Comparison of ENCODE assay signal across 9 cellular contexts in the genomic region with DNA sequence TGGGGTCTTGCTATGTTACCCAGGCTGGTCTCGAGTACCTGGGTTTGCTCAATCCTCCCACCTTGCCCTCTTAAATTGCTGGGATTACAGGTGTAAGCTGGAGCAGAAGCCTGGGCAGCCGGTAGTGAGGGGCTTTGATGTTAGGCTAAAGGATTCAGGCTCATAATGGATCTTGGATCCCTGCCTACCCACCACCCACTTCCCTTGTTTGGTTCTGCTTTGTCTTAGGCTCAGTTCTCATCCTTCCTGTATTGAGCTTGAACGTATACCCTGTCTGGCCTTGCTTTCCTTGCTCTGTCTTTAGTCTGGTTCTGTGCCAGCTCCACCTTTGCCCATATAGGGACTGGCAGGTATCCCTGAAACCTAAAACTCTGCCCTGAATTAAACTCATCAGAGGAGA. TPM values are rescaled to one million over a fixed set of nuclear protein-coding genes. Genes with fewer than 3 reads are reported as not detected.
A peak's percentile ranks its signal among the peaks of the same experiment; 100 is the strongest.
DNase-seq lines count a peak whose midpoint lies in the region; ATAC-seq and TF ChIP-seq lines count a peak whose summit lies in the region.
"Had no signal": no experiment of that assay in that cellular context is flagged by ENCODE, and none has a peak within 500 bp of the region (broad histone marks: within the 10 kb centered on the region; RNA-seq: fewer than 3 reads in every experiment).

No MANE protein-coding gene starts in this region.

- POLR2A ChIA-PET in Caco-2 (lab: Charles Lee) = no interaction called here
- POLR2A ChIA-PET in OCI-LY7 (lab: Charles Lee) = interaction anchor here (0.8 to 3.2 kb wide), 4 partner anchors 9 to 18 kb away, joined by 3 to 22 read pairs (median 10); no protein-coding TSS in a partner anchor
- POLR2A ChIA-PET in SK-N-SH (lab: Yijun Ruan, JAX) = interaction anchor here (1.5 to 1.6 kb wide), 2 partner anchors 30 to 179 kb away, joined by 3 to 9 read pairs; a partner anchor contains a TSS

- H3K9ac ChIP-seq in SK-N-SH = no peak overlapping the region

- TF ChIP-seq CTCF in 22Rv1 (IDR thresholded peaks at IDR 0.05) = no peak
- no peak for TF ChIP-seq CTCF in Caco-2 (IDR thresholded peaks at IDR 0.05; ENCODE audit: insufficient read depth in 1 of 2, low read depth in 1 of 2, low read length in 1 of 2, severe bottlenecking in 1 of 2, unreplicated experiment in 1 of 2)
- TF ChIP-seq CTCF in OCI-LY7 (conservative IDR thresholded peaks at IDR 0.05; ENCODE audit: low read length) = no peak
- no peak for TF ChIP-seq CTCF in SK-N-SH (IDR thresholded peaks at IDR 0.05)

- H2AFZ ChIP-seq in OCI-LY7 (ENCODE audit: low read length) = no peak overlapping the region
- no peak overlapping the region for H2AFZ ChIP-seq in SK-N-SH (ENCODE audit: low read depth)

- no peak for TF ChIP-seq RAD21 in SK-N-SH (IDR thresholded peaks at IDR 0.05; ENCODE audit: low read length)

- H3K9me3 Mint-ChIP-seq in Caco-2 (ENCODE audit: unreplicated experiment) = no peaks in the 10 kb centered on the region
- no peaks in the 10 kb centered on the region for H3K9me3 Mint-ChIP-seq in effector memory CD8-positive, alpha-beta T cell

- H3K27ac ChIP-seq in 22Rv1 (peak overlapping the region; percentile 79; the same call in 1 of the 2 replicates), OCI-LY7 (ENCODE audit: low read depth, low read length, poor library complexity, severe bottlenecking) (peak overlapping the region; percentile 76), SK-N-SH (ENCODE audit: low read depth in 2 of 2, low read length in 1 of 2) (no peak overlapping the region)

- no peak for DNase-seq in Caco-2
- DNase-seq in OCI-LY7 (ENCODE audit: low spot score) = peak; percentile 43
- no peak for DNase-seq in effector memory CD8-positive, alpha-beta T cell
- no peak for DNase-seq in HCEC 1CT
- no peak for DNase-seq in mucosa of gallbladder (ENCODE audit: low spot score)
- no peak for DNase-seq in SK-N-SH

- CTCF ChIA-PET in Caco-2 (lab: Charles Lee) = interaction anchor here (0.5 to 0.7 kb wide), 2 partner anchors 17 to 175 kb away, joined by 3 read pairs; no protein-coding TSS in a partner anchor
- CTCF ChIA-PET in OCI-LY7 (lab: Charles Lee; ENCODE audit: unreplicated experiment) = interaction anchor here (0.7 to 1.6 kb wide), 2 partner anchors 18 kb away, joined by 4 to 6 read pairs; no protein-coding TSS in a partner anchor
- CTCF ChIA-PET in SK-N-SH (lab: Yijun Ruan, JAX) = interaction anchor here (1.1 to 10.3 kb wide), 4 partner anchors 68 to 191 kb away, joined by 3 to 238 read pairs (median 5); a partner anchor contains a TSS

- H3K4me1 Mint-ChIP-seq in Caco-2 (ENCODE audit: low read depth, unreplicated experiment) = peaks cover 7% of the 10 kb centered on the region
- H3K4me1 Mint-ChIP-seq in effector memory CD8-positive, alpha-beta T cell (ENCODE audit: low read depth in 2 of 2) = peaks cover 21 to 24% of the 10 kb centered on the region in 2 donors

- WGBS in SK-N-SH (ENCODE audit: low lambda C conversion rate) = 91% methylated on average over 3 of the region's 3 CpGs

- H3F3A ChIP-seq in SK-N-SH (replicated peaks; ENCODE audit: insufficient read depth) = no peaks in the 10 kb centered on the region

- H3K79me2 ChIP-seq in OCI-LY7 (ENCODE audit: insufficient read depth, low read depth, low read length) (peaks cover 29% of the 10 kb centered on the region; the same call in 1 of the 2 replicates), SK-N-SH (ENCODE audit: insufficient read depth) (peaks cover 15% of the 10 kb centered on the region)

- H3K9me2 ChIP-seq in OCI-LY7 (ENCODE audit: insufficient read depth, low read length) = no peaks in the 10 kb centered on the region
- H3K9me2 ChIP-seq in SK-N-SH = no peaks in the 10 kb centered on the region

- no peak overlapping the region for H3K4me3 ChIP-seq in Caco-2 (ENCODE audit: low read depth, low read length)
- peak overlapping the region; percentile 90 for H3K4me3 ChIP-seq in OCI-LY7 (ENCODE audit: low read depth, low read length, poor library complexity, severe bottlenecking)
- no peak overlapping the region for H3K4me3 ChIP-seq in SK-N-SH (ENCODE audit: low read depth in 2 of 2, low read length in 1 of 2)

- H3K36me3 ChIP-seq in Caco-2 (ENCODE audit: control insufficient read depth, insufficient read depth, low read length) (no peaks in the 10 kb centered on the region), OCI-LY7 (ENCODE audit: insufficient read depth, low read length) (peaks cover 36% of the 10 kb centered on the region), SK-N-SH (replicated peaks in 1 of 2; ENCODE audit: control insufficient read depth in 1 of 2, insufficient read depth in 2 of 2, low read length in 1 of 2) (no peaks in the 10 kb centered on the region)

- peaks cover 8% of the 10 kb centered on the region for H3K4me1 ChIP-seq in Caco-2
- H3K4me1 ChIP-seq in OCI-LY7 (ENCODE audit: insufficient read depth, low read length, poor library complexity, severe bottlenecking) = peaks cover 83% of the 10 kb centered on the region
- peaks cover 8 to 12% of the 10 kb centered on the region in 2 experiments; a peak in 2 of 4 replicates for H3K4me1 ChIP-seq in SK-N-SH (ENCODE audit: control insufficient read depth in 1 of 2, insufficient read depth in 2 of 2, low read depth in 1 of 2, low read length in 1 of 2)

- no peaks in the 10 kb centered on the region for H4K20me1 ChIP-seq in OCI-LY7 (ENCODE audit: insufficient read depth, low read length)
- H4K20me1 ChIP-seq in SK-N-SH (ENCODE audit: insufficient read depth) = no peaks in the 10 kb centered on the region

- no peak overlapping the region for H3K27ac Mint-ChIP-seq in Caco-2 (ENCODE audit: unreplicated experiment)
- peak overlapping the region; percentile 90 for H3K27ac Mint-ChIP-seq in effector memory CD8-positive, alpha-beta T cell

- H3K27me3 ChIP-seq in Caco-2 (replicated peaks; ENCODE audit: control insufficient read depth, insufficient read depth, low read length) (no peaks in the 10 kb centered on the region), SK-N-SH (ENCODE audit: insufficient read depth) (no peaks in the 10 kb centered on the region)

- intact Hi-C loops in Caco-2 (cut with micrococcal nuclease; ENCODE audit: unreplicated experiment) = no loop called here
- intact Hi-C loops in OCI-LY7 (cut with micrococcal nuclease; ENCODE audit: unreplicated experiment) = loop anchor here (10.0 kb wide), 1 partner anchor 280 kb away; no protein-coding TSS in a partner anchor

- peaks cover 7% of the 10 kb centered on the region for H3K36me3 Mint-ChIP-seq in Caco-2 (ENCODE audit: insufficient read depth, unreplicated experiment)
- peaks cover 12% of the 10 kb centered on the region for H3K36me3 Mint-ChIP-seq in effector memory CD8-positive, alpha-beta T cell (ENCODE audit: insufficient read depth)

- no peak for ATAC-seq in effector memory CD8-positive, alpha-beta T cell (replicated peaks)
- no peak for ATAC-seq in HG03039 (IDR thresholded peaks at IDR 0.05; ENCODE audit: unreplicated experiment)
- ATAC-seq: Panc1 had no signal

- H3K27me3 Mint-ChIP-seq in Caco-2 (ENCODE audit: insufficient read depth, unreplicated experiment) = no peaks in the 10 kb centered on the region
- H3K27me3 Mint-ChIP-seq in effector memory CD8-positive, alpha-beta T cell = no peaks in the 10 kb centered on the region

- no TSS peak for BruUV-seq in Caco-2 (replicated peaks; lab: Mats Ljungman, UMichigan)
- BruUV-seq in OCI-LY7 (replicated peaks; lab: Mats Ljungman, UMichigan) = no TSS peak

- H3K4me2 ChIP-seq in OCI-LY7 (ENCODE audit: low read length) (peak overlapping the region; percentile 86), SK-N-SH (no peak overlapping the region; the same call in 1 of the 2 replicates)

- H3K4me3 Mint-ChIP-seq in Caco-2 (ENCODE audit: unreplicated experiment) = peak overlapping the region; percentile 97
- peak overlapping the region; percentile 89 to 94 for H3K4me3 Mint-ChIP-seq in effector memory CD8-positive, alpha-beta T cell

- H3K9me3 ChIP-seq in Caco-2 (no peaks in the 10 kb centered on the region), OCI-LY7 (ENCODE audit: low read length) (no peaks in the 10 kb centered on the region), SK-N-SH (no peaks in the 10 kb centered on the region)

- no peak for TF ChIP-seq EP300 in SK-N-SH (IDR thresholded peaks at IDR 0.05; ENCODE audit: borderline replicate concordance in 1 of 2, low read depth in 1 of 2, low read length in 1 of 2)

TF ChIP-seq in SK-N-SH, 30 proteins besides CTCF, POLR2A, EP300 and RAD21 (continues in another document):
- TF ChIP-seq FOXJ3 (CRISPR knock-in tag; IDR thresholded peaks at IDR 0.05) (no peak), CHD2 (IDR thresholded peaks at IDR 0.05; ENCODE audit: low read length, partially characterized antibody) (no peak), ELF1 (IDR thresholded peaks at IDR 0.05) (no peak), YY1 (IDR thresholded peaks at IDR 0.05; ENCODE audit: low read depth) (no peak)
- TF ChIP-seq, protein P1, sequence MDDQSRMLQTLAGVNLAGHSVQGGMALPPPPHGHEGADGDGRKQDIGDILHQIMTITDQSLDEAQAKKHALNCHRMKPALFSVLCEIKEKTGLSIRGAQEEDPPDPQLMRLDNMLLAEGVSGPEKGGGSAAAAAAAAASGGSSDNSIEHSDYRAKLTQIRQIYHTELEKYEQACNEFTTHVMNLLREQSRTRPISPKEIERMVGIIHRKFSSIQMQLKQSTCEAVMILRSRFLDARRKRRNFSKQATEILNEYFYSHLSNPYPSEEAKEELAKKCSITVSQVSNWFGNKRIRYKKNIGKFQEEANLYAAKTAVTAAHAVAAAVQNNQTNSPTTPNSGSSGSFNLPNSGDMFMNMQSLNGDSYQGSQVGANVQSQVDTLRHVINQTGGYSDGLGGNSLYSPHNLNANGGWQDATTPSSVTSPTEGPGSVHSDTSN (IDR thresholded peaks at IDR 0.05) = no peak
- TF ChIP-seq, protein P2, sequence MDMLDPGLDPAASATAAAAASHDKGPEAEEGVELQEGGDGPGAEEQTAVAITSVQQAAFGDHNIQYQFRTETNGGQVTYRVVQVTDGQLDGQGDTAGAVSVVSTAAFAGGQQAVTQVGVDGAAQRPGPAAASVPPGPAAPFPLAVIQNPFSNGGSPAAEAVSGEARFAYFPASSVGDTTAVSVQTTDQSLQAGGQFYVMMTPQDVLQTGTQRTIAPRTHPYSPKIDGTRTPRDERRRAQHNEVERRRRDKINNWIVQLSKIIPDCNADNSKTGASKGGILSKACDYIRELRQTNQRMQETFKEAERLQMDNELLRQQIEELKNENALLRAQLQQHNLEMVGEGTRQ (IDR thresholded peaks at IDR 0.05; ENCODE audit: borderline replicate concordance, low read depth, low read length) = no peak

RNA-seq across cellular contexts. Expression of a gene that starts 1.7 kb away (rescaled TPM):
- total RNA-seq in Caco-2 (2022) = 14.7 and 18.1 TPM in 2 replicates
- total RNA-seq in OCI-LY7 (2014; rRNA removed; shearing (Covaris generic)) = 32.0 and 44.3 TPM in 2 replicates
- 40.3 and 48.3 TPM in 2 replicates for total RNA-seq in OCI-LY7 (2022)
- total RNA-seq in mucosa of gallbladder = 17.3 TPM
- 19.8 and 20.7 TPM in 2 replicates for polyA plus RNA-seq in SK-N-SH (2012; rRNA removed)
- 8.5 and 11.6 TPM in 2 replicates for polyA plus RNA-seq in SK-N-SH (2012; cell fraction: cytosol; rRNA removed)
- 20.1 and 21.1 TPM in 2 replicates for polyA plus RNA-seq in SK-N-SH (2012; cell fraction: nucleus; rRNA removed)

RNA-seq across cellular contexts. Expression of a gene that starts 29.7 kb away (rescaled TPM):
- total RNA-seq in Caco-2 (2022) (9.2 and 11.8 TPM in 2 replicates), OCI-LY7 (2022) (43.7 and 51.6 TPM in 2 replicates), mucosa of gallbladder (57.2 TPM)
- 18.6 and 29.4 TPM in 2 replicates for total RNA-seq in OCI-LY7 (2014; rRNA removed; shearing (Covaris generic))
- polyA plus RNA-seq in SK-N-SH (2012; rRNA removed) = 27.9 and 32.7 TPM in 2 replicates
- 17.4 and 22.3 TPM in 2 replicates for polyA plus RNA-seq in SK-N-SH (2012; cell fraction: cytosol; rRNA removed)
- polyA plus RNA-seq in SK-N-SH (2012; cell fraction: nucleus; rRNA removed) = 40.8 and 49.0 TPM in 2 replicates

Comparison
In these comparisons a context has a peak if more than half of its experiments do, and no peak if none do; other contexts are left out.
1. H3K27ac ChIP-seq: peak in 22Rv1 (single experiment) and OCI-LY7 (single experiment); none in SK-N-SH (0 of 2).